In genomic region chr19:1486720-1487575, GRCh38 we compare ENCODE assay signal across 14 cellular contexts. TPM values are rescaled to one million over a fixed set of nuclear protein-coding genes. Genes with fewer than 3 reads are reported as not detected.
A peak's percentile ranks its signal among the peaks of the same experiment; 100 is the strongest.
DNase-seq lines count a peak whose midpoint lies in the region; ATAC-seq, FAIRE-seq and TF ChIP-seq lines count a peak whose summit lies in the region.
"Had no signal": no experiment of that assay in that cellular context is flagged by ENCODE, and none has a peak within 500 bp of the region (broad histone marks: within the 10 kb centered on the region; RNA-seq: fewer than 3 reads in every experiment).

No MANE protein-coding gene starts in this region.

- H3K27ac ChIP-seq in kidney (ENCODE audit: low read depth in 2 of 2, low read length in 2 of 2) (no peak overlapping the region), trophoblast cell (ENCODE audit: low read depth, low read length) (no peak overlapping the region)
- H3K27ac ChIP-seq: BLaER1 treated with 17β-estradiol and CSF1 and Interleukin-3, amounts not matched to agents 10 nM and 100 nM had no signal

- no peak overlapping the region for H3K14ac ChIP-seq in trophoblast cell (ENCODE audit: low read length)

- H3K9me3 ChIP-seq in kidney (ENCODE audit: control insufficient read depth in 1 of 2, low read length in 2 of 2) (no peaks in the 10 kb centered on the region), trophoblast cell (ENCODE audit: insufficient read depth, low read depth, low read length) (peaks cover 7% of the 10 kb centered on the region)
- H3K9me3 ChIP-seq: BLaER1 treated with 17β-estradiol and CSF1 and Interleukin-3, amounts not matched to agents 10 nM and 100 nM had no signal

- H4K12ac ChIP-seq in trophoblast cell (ENCODE audit: low read depth, low read length): no peak overlapping the region

- FAIRE-seq in kidney (lab: Jason Lieb, UNC): no peak

- peak; percentile 46 for DNase-seq in Right ventricle myocardium inferior (ENCODE audit: missing footprints)
- no peak for DNase-seq in Right ventricle myocardium superior
- DNase-seq in kidney: peak; percentile 73
- peak; percentile 84 for DNase-seq in osteocyte (ENCODE audit: extremely low spot score, unreplicated experiment)
- DNase-seq in NCI-H1417 treated with DMSO at 0.1 percent for 48 hours (lab: John Stamatoyannopoulos, UW): no peak
- no peak for DNase-seq in trophoblast cell
- DNase-seq: ACHN; CD4-positive, CD25-positive, alpha-beta regulatory T cell; DMS53; GF-D8 had no signal

- no peak for ATAC-seq in Right ventricle myocardium inferior
- ATAC-seq in Right ventricle myocardium superior (ENCODE audit: poor library complexity): no peak
- no peak for ATAC-seq in GM19324 (IDR thresholded peaks at IDR 0.05; ENCODE audit: low FRiP score, unreplicated experiment)

- H3K4ac ChIP-seq in trophoblast cell (ENCODE audit: low read depth, low read length): no peak overlapping the region

- no peak overlapping the region for H2BK5ac ChIP-seq in trophoblast cell (ENCODE audit: low read depth, low read length, poor library complexity)

- no CpG with 5 or more reads among the region's 56 CpGs for WGBS in trophoblast cell (ENCODE audit: extremely low coverage, insufficient coverage, insufficient read length)

- H3K18ac ChIP-seq in trophoblast cell (ENCODE audit: low read length): no peak overlapping the region

- peaks cover 5% of the 10 kb centered on the region for H3K27me3 ChIP-seq in trophoblast cell (ENCODE audit: insufficient read depth, low read length)

- no peak for TF ChIP-seq CTCF in kidney (IDR thresholded peaks at IDR 0.05; ENCODE audit: borderline replicate concordance, extremely low read depth, insufficient read depth)
- no peak for TF ChIP-seq CTCF in osteocyte (IDR thresholded peaks at IDR 0.05)

- H3K27ac Mint-ChIP-seq in osteocyte (ENCODE audit: unreplicated experiment): no peak overlapping the region
- H3K27ac Mint-ChIP-seq: CD4-positive, CD25-positive, alpha-beta regulatory T cell had no signal

- no peak overlapping the region for H2BK12ac ChIP-seq in trophoblast cell (ENCODE audit: low read length)

- no peak overlapping the region for H2BK120ac ChIP-seq in trophoblast cell (ENCODE audit: insufficient read depth, low read length, poor library complexity)

- H3K4me1 Mint-ChIP-seq in osteocyte (ENCODE audit: unreplicated experiment): peaks cover 9% of the 10 kb centered on the region

- H3K79me2 ChIP-seq in trophoblast cell (ENCODE audit: control insufficient read depth, insufficient read depth, low read length, poor library complexity): peaks cover 4% of the 10 kb centered on the region

- peaks cover 10% of the 10 kb centered on the region for H3K79me1 ChIP-seq in trophoblast cell (ENCODE audit: low read length)

- H2AK5ac ChIP-seq in trophoblast cell (ENCODE audit: low read length): no peak overlapping the region

- H3K27me3 Mint-ChIP-seq in osteocyte (ENCODE audit: unreplicated experiment): peaks cover 2% of the 10 kb centered on the region

- H3K4me1 ChIP-seq in kidney (ENCODE audit: control insufficient read depth in 1 of 2, insufficient read depth in 1 of 2, low read depth in 1 of 2, low read length in 2 of 2) (peaks cover 0 to 8% of the 10 kb centered on the region in 2 donors), trophoblast cell (ENCODE audit: control insufficient read depth in 1 of 2, insufficient read depth in 2 of 2, low read length in 2 of 2) (peaks cover 6 to 7% of the 10 kb centered on the region in 2 experiments)

- no peak overlapping the region for H3K9ac ChIP-seq in kidney (ENCODE audit: low read length in 2 of 2)
- H3K9ac ChIP-seq in trophoblast cell (ENCODE audit: low read length): no peak overlapping the region
- H3K9ac ChIP-seq: BLaER1 treated with 17β-estradiol and CSF1 and Interleukin-3, amounts not matched to agents 10 nM and 100 nM had no signal

- no peaks in the 10 kb centered on the region for H3K36me3 Mint-ChIP-seq in osteocyte (ENCODE audit: unreplicated experiment)
- H3K36me3 Mint-ChIP-seq: CD4-positive, CD25-positive, alpha-beta regulatory T cell had no signal

- H3K4me3 Mint-ChIP-seq in osteocyte (ENCODE audit: unreplicated experiment): no peak overlapping the region

- H3K9me3 Mint-ChIP-seq in osteocyte (ENCODE audit: unreplicated experiment): no peaks in the 10 kb centered on the region
- H3K9me3 Mint-ChIP-seq: CD4-positive, CD25-positive, alpha-beta regulatory T cell had no signal

- H4K8ac ChIP-seq in trophoblast cell (ENCODE audit: low read depth, low read length): no peak overlapping the region

- H4K91ac ChIP-seq in trophoblast cell (ENCODE audit: low read depth, low read length): no peak overlapping the region

- H3K4me2 ChIP-seq in trophoblast cell (ENCODE audit: low read length): no peak overlapping the region

- intact Hi-C loops in Right ventricle myocardium inferior (cut with DNase I): no loop called here
- intact Hi-C loops in Right ventricle myocardium superior (cut with DNase I): no loop called here
- intact Hi-C loops in kidney (cut with DNase I): no loop called here

- H3K23ac ChIP-seq in trophoblast cell (ENCODE audit: low read length): no peak overlapping the region

- H3K36me3 ChIP-seq in kidney (ENCODE audit: control insufficient read depth in 1 of 2, insufficient read depth in 2 of 2, low read length in 2 of 2) (no peaks in the 10 kb centered on the region), trophoblast cell (ENCODE audit: control insufficient read depth in 1 of 2, insufficient read depth in 2 of 2, low read length in 2 of 2) (no peaks in the 10 kb centered on the region)
- H3K36me3 ChIP-seq: BLaER1 treated with 17β-estradiol and CSF1 and Interleukin-3, amounts not matched to agents 10 nM and 100 nM had no signal

- H3K4me3 ChIP-seq in kidney (ENCODE audit: low read length in 2 of 2) (no peak overlapping the region), trophoblast cell (ENCODE audit: low read depth, low read length) (no peak overlapping the region)
- H3K4me3 ChIP-seq: BLaER1 treated with 17β-estradiol and CSF1 and Interleukin-3, amounts not matched to agents 10 nM and 100 nM had no signal

- no peak overlapping the region for H2AFZ ChIP-seq in trophoblast cell (ENCODE audit: insufficient read depth, low read length, poor library complexity)

RNA-seq across cellular contexts. Expression of gene PCSK4, which starts 3.2 kb away (rescaled TPM):
- total RNA-seq in Right ventricle myocardium inferior (0.89 TPM), Right ventricle myocardium superior (1.4 TPM), kidney (5.3 TPM), osteocyte (3.2 and 5.7 TPM in 2 replicates)
- polyA plus RNA-seq in kidney (ENCODE audit: insufficient read depth, low read depth, low replicate concordance): 5.5 TPM
- polyA plus RNA-seq in trophoblast cell (2013): 3.6 and 3.7 TPM in 2 replicates

RNA-seq across cellular contexts. Expression of gene REEP6, which starts 4.0 kb away (rescaled TPM):
- 1.1 TPM for total RNA-seq in Right ventricle myocardium inferior
- total RNA-seq in Right ventricle myocardium superior: 1.1 TPM
- total RNA-seq in kidney: 9.6 TPM
- 60.0 TPM for polyA plus RNA-seq in kidney (ENCODE audit: insufficient read depth, low read depth, low replicate concordance)
- 4.1 and 4.4 TPM in 2 replicates for total RNA-seq in osteocyte
- polyA plus RNA-seq in trophoblast cell (2013): 4.2 and 4.8 TPM in 2 replicates

RNA-seq across cellular contexts. Expression of gene C19orf25, which starts 7.9 kb away (rescaled TPM):
- total RNA-seq in Right ventricle myocardium inferior (21.5 TPM), Right ventricle myocardium superior (18.3 TPM), kidney (32.5 TPM), osteocyte (38.0 and 38.9 TPM in 2 replicates)
- 50.9 TPM for polyA plus RNA-seq in kidney (ENCODE audit: insufficient read depth, low read depth, low replicate concordance)
- polyA plus RNA-seq in trophoblast cell (2013): 20.9 and 21.6 TPM in 2 replicates

RNA-seq across cellular contexts. Expression of gene ADAMTSL5, which starts 25.9 kb away (rescaled TPM):
- 22.9 TPM for total RNA-seq in Right ventricle myocardium inferior
- total RNA-seq in Right ventricle myocardium superior: 22.5 TPM
- total RNA-seq in kidney: 4.6 TPM
- polyA plus RNA-seq in kidney (ENCODE audit: insufficient read depth, low read depth, low replicate concordance): 1.4 TPM
- 4.4 and 6.4 TPM in 2 replicates for total RNA-seq in osteocyte
- 7.5 and 7.6 TPM in 2 replicates for polyA plus RNA-seq in trophoblast cell (2013)

RNA-seq across cellular contexts. Expression of gene PLK5, which starts 36.9 kb away (rescaled TPM):
- total RNA-seq in Right ventricle myocardium inferior: not detected
- not detected for total RNA-seq in Right ventricle myocardium superior
- total RNA-seq in kidney: not detected
- not detected for polyA plus RNA-seq in kidney (ENCODE audit: insufficient read depth, low read depth, low replicate concordance)
- 0.54 TPM in 1 of 2 replicates, not detected in the other for total RNA-seq in osteocyte
- polyA plus RNA-seq in trophoblast cell (2013): 0.01 TPM in 1 of 2 replicates, not detected in the other
- total RNA-seq: A172; CD4-positive, CD25-positive, alpha-beta regulatory T cell; H4 had no signal
- polyA plus RNA-seq: CD4-positive, CD25-positive, alpha-beta regulatory T cell had no signal

Comparison
In these comparisons a context has a peak if more than half of its experiments do, and no peak if none do; other contexts are left out.
1. DNase-seq: peak in Right ventricle myocardium inferior (single experiment), kidney (single experiment) and osteocyte (single experiment); none in Right ventricle myocardium superior (single experiment), NCI-H1417 treated with DMSO at 0.1 percent for 48 hours (single experiment) and trophoblast cell (0 of 2).